Comparison of ENCODE assay signal across 8 cellular contexts in the genomic region with DNA sequence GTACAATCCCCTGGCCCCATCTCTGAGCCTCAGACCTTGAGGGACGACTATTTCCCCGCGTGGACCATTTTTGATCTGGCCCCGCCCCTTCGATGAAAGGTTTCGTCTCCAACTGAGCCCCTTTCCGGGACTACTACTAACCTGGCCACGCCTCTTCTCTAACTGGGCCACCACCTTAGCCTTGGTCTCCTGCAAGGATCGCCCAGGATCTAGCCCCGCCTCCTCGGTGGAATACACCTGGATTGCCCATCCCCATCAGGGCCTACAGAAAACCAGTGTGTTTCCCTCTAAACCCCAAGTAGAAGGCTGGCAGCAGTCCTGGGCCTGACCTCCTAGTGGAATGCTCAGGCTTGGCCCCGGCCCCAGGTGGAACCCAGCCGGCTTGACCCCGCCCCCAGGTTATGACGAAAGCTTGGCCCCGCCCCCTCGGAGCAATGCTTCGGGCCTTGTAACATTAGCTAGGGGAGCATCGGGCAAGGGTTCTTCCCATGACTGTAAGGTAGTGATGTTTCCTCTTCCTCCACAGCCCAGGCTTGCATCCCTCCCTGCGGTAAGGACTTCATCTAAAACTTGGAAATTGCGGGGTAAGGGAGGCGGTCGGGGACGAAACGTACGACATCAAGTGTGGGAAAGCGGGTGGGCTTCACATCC. TPM values are rescaled to one million over a fixed set of nuclear protein-coding genes. Genes with fewer than 3 reads are reported as not detected.
DNase-seq lines count a peak whose midpoint lies in the region; ATAC-seq and TF ChIP-seq lines count a peak whose summit lies in the region.

No MANE protein-coding gene starts in this region.

- no peaks in the 10 kb centered on the region for H3K9me3 ChIP-seq in lung (ENCODE audit: control insufficient read depth in 2 of 2, insufficient read depth in 1 of 2, low read length in 1 of 2)

- H3K4me3 Mint-ChIP-seq in activated CD4-positive, alpha-beta T cell treated with anti-CD3 and anti-CD28 coated beads for 36 hours: peak overlapping the region; percentile 24

- H3K4me1 Mint-ChIP-seq in activated CD4-positive, alpha-beta T cell treated with anti-CD3 and anti-CD28 coated beads for 36 hours: peaks cover 33% of the 10 kb centered on the region

- no peaks in the 10 kb centered on the region for H3K27me3 ChIP-seq in lung (ENCODE audit: control insufficient read depth, insufficient read depth)

- POLR2A ChIA-PET in GM10248 (lab: Yijun Ruan, JAX): no interaction called here
- POLR2A ChIA-PET in activated CD4-positive, alpha-beta T cell treated with anti-CD3 and anti-CD28 coated beads for 36 hours (lab: Charles Lee): interaction anchor here (0.6 kb wide), 1 partner anchor 11 kb away, joined by 4 read pairs; no protein-coding TSS in a partner anchor

- peaks cover 3% of the 10 kb centered on the region for H3K9me3 Mint-ChIP-seq in activated CD4-positive, alpha-beta T cell treated with anti-CD3 and anti-CD28 coated beads for 36 hours (ENCODE audit: low read depth)

- WGBS in lung, 2 donors: 36 to 41% methylated on average over 27 of the region's 27 CpGs

- ATAC-seq in activated CD4-positive, alpha-beta T cell treated with anti-CD3 and anti-CD28 coated beads for 36 hours: peak; percentile 16
- ATAC-seq in lung (ENCODE audit: insufficient read depth, low FRiP score) (peak; percentile 12), HG02973 (IDR thresholded peaks at IDR 0.05; ENCODE audit: unreplicated experiment) (no peak), GM21619 (IDR thresholded peaks at IDR 0.05; ENCODE audit: unreplicated experiment) (no peak)

- intact Hi-C loops in activated CD4-positive, alpha-beta T cell treated with anti-CD3 and anti-CD28 coated beads for 36 hours (cut with DNase I, micrococcal nuclease): loop anchor here in 1 of 2 experiments (5.0 to 10.0 kb wide), 5 partner anchors 223 to 1240 kb away; partner anchors contain the start of genes ZNF432, ZNF613 and ZNF614

- CTCF ChIA-PET in GM10248 (lab: Yijun Ruan, JAX): interaction anchor here (1.2 to 1.4 kb wide), 2 partner anchors 13 to 76 kb away, joined by 3 read pairs; no protein-coding TSS in a partner anchor
- CTCF ChIA-PET in activated CD4-positive, alpha-beta T cell treated with anti-CD3 and anti-CD28 coated beads for 36 hours (lab: Charles Lee): no interaction called here

- H3K4me3 ChIP-seq in lung: no peak overlapping the region

- H3K4me1 ChIP-seq in lung (ENCODE audit: control insufficient read depth in 2 of 2, insufficient read depth in 2 of 2, low read length in 2 of 2): peaks cover 0 to 7% of the 10 kb centered on the region in 2 donors

- peaks cover 5 to 13% of the 10 kb centered on the region in 2 donors for H3K36me3 ChIP-seq in lung (ENCODE audit: control insufficient read depth in 2 of 2, insufficient read depth in 2 of 2, low read length in 2 of 2)

- H3K27ac ChIP-seq in lung (ENCODE audit: low read depth in 1 of 2, low read length in 1 of 2): peak overlapping the region in 1 of 2 donors; percentile 64

- peaks cover 5% of the 10 kb centered on the region for H3K27me3 Mint-ChIP-seq in activated CD4-positive, alpha-beta T cell treated with anti-CD3 and anti-CD28 coated beads for 36 hours

- TF ChIP-seq CTCF in GM10248 (IDR thresholded peaks at IDR 0.05; ENCODE audit: control extremely low read depth, extremely low read depth, low read depth, missing control alignments) (no peak), lung (IDR thresholded peaks at IDR 0.05; ENCODE audit: control extremely low read depth, extremely low read depth) (no peak)

- peaks cover 30% of the 10 kb centered on the region for H3K36me3 Mint-ChIP-seq in activated CD4-positive, alpha-beta T cell treated with anti-CD3 and anti-CD28 coated beads for 36 hours (ENCODE audit: low read depth)

- DNase-seq in GM10248 (ENCODE audit: extremely low spot score): peak; percentile 28
- DNase-seq in activated CD4-positive, alpha-beta T cell treated with anti-CD3 and anti-CD28 coated beads for 36 hours: peak; percentile 82
- peak; percentile 33 for DNase-seq in effector CD8-positive, alpha-beta T cell (lab: John Stamatoyannopoulos, UW)
- peak; percentile 93 for DNase-seq in lung (ENCODE audit: low spot score)
- DNase-seq in stimulated activated naive CD4-positive, alpha-beta T cell (lab: John Stamatoyannopoulos, UW): peak in 5 of 6 experiments; percentile 14 to 51 (median 38)
- no peak for DNase-seq in NCI-H524 (lab: John Stamatoyannopoulos, UW)

- H3K27ac Mint-ChIP-seq in activated CD4-positive, alpha-beta T cell treated with anti-CD3 and anti-CD28 coated beads for 36 hours: no peak overlapping the region

RNA-seq across cellular contexts. Expression of gene SPACA6, which starts 9.1 kb away (rescaled TPM):
- 1 to 10 TPM; 8.3 to 9.1 TPM for total RNA-seq in activated CD4-positive, alpha-beta T cell treated with anti-CD3 and anti-CD28 coated beads for 36 hours
- total RNA-seq in lung: 10 to 100 TPM in 1 of 2 donors, 1 to 10 TPM in 1; 7.0 to 19.7 TPM
- 10 to 100 TPM in 1 of 2 donors, 1 to 10 TPM in 1; 9.8 to 20.7 TPM for polyA plus RNA-seq in lung

RNA-seq across cellular contexts. Expression of gene HAS1, which starts 21.6 kb away (rescaled TPM):
- total RNA-seq in activated CD4-positive, alpha-beta T cell treated with anti-CD3 and anti-CD28 coated beads for 36 hours: not detected
- total RNA-seq in lung: 1 to 10 TPM in 1 of 2 donors, under 1 TPM in 1; 0.64 to 1.8 TPM
- polyA plus RNA-seq in lung: 1 to 10 TPM in 1 of 2 donors, under 1 TPM in 1; 0.52 to 7.2 TPM

RNA-seq across cellular contexts. Expression of gene FPR1, which starts 49.5 kb away (rescaled TPM):
- not detected for total RNA-seq in activated CD4-positive, alpha-beta T cell treated with anti-CD3 and anti-CD28 coated beads for 36 hours
- 10 to 100 TPM; 21.4 to 76.1 TPM for total RNA-seq in lung
- polyA plus RNA-seq in lung: 100 to 1,000 TPM in 1 of 2 donors, 1 to 10 TPM in 1; 2.8 to 558 TPM

RNA-seq across cellular contexts. Expression of gene SIGLEC14, which starts 55.6 kb away (rescaled TPM):
- not detected for total RNA-seq in activated CD4-positive, alpha-beta T cell treated with anti-CD3 and anti-CD28 coated beads for 36 hours
- 10 to 100 TPM in 1 of 2 donors, 1 to 10 TPM in 1; 2.7 to 46.4 TPM for total RNA-seq in lung
- 100 to 1,000 TPM in 1 of 2 donors, 1 to 10 TPM in 1; 2.9 to 101 TPM for polyA plus RNA-seq in lung

RNA-seq across cellular contexts. Expression of gene FPR2, which starts 58.8 kb away (rescaled TPM):
- total RNA-seq in activated CD4-positive, alpha-beta T cell treated with anti-CD3 and anti-CD28 coated beads for 36 hours: not detected
- total RNA-seq in lung: 10 to 100 TPM in 1 of 2 donors, 1 to 10 TPM in 1; 7.3 to 50.4 TPM
- 100 to 1,000 TPM in 1 of 2 donors, under 1 TPM in 1; 0.79 to 234 TPM for polyA plus RNA-seq in lung

Comparison
In these comparisons a context has a peak if more than half of its experiments do, and no peak if none do; other contexts are left out.
1. DNase-seq: peak in GM10248 (single experiment), activated CD4-positive, alpha-beta T cell treated with anti-CD3 and anti-CD28 coated beads for 36 hours (single experiment), effector CD8-positive, alpha-beta T cell (single experiment), lung (single experiment) and stimulated activated naive CD4-positive, alpha-beta T cell (5 of 6); none in NCI-H524 (0 of 2).
2. ATAC-seq: peak in activated CD4-positive, alpha-beta T cell treated with anti-CD3 and anti-CD28 coated beads for 36 hours (single experiment) and lung (single experiment); none in HG02973 (single experiment) and GM21619 (single experiment).
3. RNA of gene FPR1, which starts 49.5 kb away (total RNA-seq): 21.4 to 76.1 TPM in lung; not detected in activated CD4-positive, alpha-beta T cell treated with anti-CD3 and anti-CD28 coated beads for 36 hours; every median in the first group is over 10 times any median in the second.